ENCODE assay signal across 1 cellular context in the genomic region with DNA sequence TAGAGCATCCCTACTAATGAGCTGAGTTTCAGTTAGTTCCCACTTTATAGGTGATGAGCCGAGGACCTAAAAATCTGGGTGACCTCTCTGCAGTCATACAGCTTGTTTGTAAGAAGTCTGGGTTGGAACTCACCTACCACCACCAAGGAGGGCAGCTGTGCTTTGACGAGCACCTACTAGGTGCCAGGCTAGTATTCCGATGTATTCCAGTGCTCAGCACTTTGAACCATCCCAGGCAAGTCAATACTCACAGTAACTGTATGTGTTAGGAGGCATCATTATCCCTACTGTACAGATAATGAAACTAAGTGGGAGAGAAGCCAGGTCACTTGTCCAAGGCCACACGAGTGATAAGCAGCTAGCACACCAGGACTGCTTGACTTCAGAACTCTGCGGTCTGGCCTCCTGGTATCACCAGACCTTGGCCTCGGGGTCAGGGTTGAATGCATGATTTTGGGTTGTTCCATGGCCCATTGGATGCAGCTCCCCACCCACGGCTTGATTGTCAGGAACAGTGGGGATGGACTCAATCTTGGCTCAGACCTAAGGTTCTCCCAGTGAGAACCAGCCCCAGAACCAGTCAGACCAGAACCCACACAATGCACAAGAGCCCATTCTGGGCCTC.
TF ChIP-seq lines count a peak whose summit lies in the region.

No MANE protein-coding gene starts in this region.

TF ChIP-seq in HepG2, 621 proteins besides CTCF, POLR2A, EP300 and RAD21 (continued from another document and continues in another):
- TF ChIP-seq PHF21A (CRISPR knock-in tag; IDR thresholded peaks at IDR 0.05): peak; percentile 94
- peak; percentile 85 for TF ChIP-seq ZNF264 (CRISPR knock-in tag; IDR thresholded peaks at IDR 0.05)
- 0 out of 2 replicates have a peak, but pooled peaks have one; percentile 29 for TF ChIP-seq ZNF549 (CRISPR knock-in tag; IDR thresholded peaks at IDR 0.05)
- TF ChIP-seq, protein P1, sequence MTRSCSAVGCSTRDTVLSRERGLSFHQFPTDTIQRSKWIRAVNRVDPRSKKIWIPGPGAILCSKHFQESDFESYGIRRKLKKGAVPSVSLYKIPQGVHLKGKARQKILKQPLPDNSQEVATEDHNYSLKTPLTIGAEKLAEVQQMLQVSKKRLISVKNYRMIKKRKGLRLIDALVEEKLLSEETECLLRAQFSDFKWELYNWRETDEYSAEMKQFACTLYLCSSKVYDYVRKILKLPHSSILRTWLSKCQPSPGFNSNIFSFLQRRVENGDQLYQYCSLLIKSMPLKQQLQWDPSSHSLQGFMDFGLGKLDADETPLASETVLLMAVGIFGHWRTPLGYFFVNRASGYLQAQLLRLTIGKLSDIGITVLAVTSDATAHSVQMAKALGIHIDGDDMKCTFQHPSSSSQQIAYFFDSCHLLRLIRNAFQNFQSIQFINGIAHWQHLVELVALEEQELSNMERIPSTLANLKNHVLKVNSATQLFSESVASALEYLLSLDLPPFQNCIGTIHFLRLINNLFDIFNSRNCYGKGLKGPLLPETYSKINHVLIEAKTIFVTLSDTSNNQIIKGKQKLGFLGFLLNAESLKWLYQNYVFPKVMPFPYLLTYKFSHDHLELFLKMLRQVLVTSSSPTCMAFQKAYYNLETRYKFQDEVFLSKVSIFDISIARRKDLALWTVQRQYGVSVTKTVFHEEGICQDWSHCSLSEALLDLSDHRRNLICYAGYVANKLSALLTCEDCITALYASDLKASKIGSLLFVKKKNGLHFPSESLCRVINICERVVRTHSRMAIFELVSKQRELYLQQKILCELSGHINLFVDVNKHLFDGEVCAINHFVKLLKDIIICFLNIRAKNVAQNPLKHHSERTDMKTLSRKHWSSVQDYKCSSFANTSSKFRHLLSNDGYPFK (CRISPR knock-in tag; IDR thresholded peaks at IDR 0.05; ENCODE audit: borderline replicate concordance): no peak
- no peak for TF ChIP-seq REST (IDR thresholded peaks at IDR 0.05; ENCODE audit: borderline replicate concordance in 1 of 2, low read depth in 1 of 2, low read length in 2 of 2)
- no peak for TF ChIP-seq AFF4 (CRISPR knock-in tag; IDR thresholded peaks at IDR 0.05)
- TF ChIP-seq ZNF362 (CRISPR knock-in tag; IDR thresholded peaks at IDR 0.05; ENCODE audit: borderline replicate concordance): no peak
- TF ChIP-seq MEIS2 (CRISPR knock-in tag; IDR thresholded peaks at IDR 0.05): peak; percentile 84; the same call in 1 of the 2 replicates
- TF ChIP-seq, protein P2, sequence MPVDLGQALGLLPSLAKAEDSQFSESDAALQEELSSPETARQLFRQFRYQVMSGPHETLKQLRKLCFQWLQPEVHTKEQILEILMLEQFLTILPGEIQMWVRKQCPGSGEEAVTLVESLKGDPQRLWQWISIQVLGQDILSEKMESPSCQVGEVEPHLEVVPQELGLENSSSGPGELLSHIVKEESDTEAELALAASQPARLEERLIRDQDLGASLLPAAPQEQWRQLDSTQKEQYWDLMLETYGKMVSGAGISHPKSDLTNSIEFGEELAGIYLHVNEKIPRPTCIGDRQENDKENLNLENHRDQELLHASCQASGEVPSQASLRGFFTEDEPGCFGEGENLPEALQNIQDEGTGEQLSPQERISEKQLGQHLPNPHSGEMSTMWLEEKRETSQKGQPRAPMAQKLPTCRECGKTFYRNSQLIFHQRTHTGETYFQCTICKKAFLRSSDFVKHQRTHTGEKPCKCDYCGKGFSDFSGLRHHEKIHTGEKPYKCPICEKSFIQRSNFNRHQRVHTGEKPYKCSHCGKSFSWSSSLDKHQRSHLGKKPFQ (CRISPR knock-in tag; IDR thresholded peaks at IDR 0.05; ENCODE audit: insufficient replicate concordance): peak; percentile 30
- TF ChIP-seq, protein P3, sequence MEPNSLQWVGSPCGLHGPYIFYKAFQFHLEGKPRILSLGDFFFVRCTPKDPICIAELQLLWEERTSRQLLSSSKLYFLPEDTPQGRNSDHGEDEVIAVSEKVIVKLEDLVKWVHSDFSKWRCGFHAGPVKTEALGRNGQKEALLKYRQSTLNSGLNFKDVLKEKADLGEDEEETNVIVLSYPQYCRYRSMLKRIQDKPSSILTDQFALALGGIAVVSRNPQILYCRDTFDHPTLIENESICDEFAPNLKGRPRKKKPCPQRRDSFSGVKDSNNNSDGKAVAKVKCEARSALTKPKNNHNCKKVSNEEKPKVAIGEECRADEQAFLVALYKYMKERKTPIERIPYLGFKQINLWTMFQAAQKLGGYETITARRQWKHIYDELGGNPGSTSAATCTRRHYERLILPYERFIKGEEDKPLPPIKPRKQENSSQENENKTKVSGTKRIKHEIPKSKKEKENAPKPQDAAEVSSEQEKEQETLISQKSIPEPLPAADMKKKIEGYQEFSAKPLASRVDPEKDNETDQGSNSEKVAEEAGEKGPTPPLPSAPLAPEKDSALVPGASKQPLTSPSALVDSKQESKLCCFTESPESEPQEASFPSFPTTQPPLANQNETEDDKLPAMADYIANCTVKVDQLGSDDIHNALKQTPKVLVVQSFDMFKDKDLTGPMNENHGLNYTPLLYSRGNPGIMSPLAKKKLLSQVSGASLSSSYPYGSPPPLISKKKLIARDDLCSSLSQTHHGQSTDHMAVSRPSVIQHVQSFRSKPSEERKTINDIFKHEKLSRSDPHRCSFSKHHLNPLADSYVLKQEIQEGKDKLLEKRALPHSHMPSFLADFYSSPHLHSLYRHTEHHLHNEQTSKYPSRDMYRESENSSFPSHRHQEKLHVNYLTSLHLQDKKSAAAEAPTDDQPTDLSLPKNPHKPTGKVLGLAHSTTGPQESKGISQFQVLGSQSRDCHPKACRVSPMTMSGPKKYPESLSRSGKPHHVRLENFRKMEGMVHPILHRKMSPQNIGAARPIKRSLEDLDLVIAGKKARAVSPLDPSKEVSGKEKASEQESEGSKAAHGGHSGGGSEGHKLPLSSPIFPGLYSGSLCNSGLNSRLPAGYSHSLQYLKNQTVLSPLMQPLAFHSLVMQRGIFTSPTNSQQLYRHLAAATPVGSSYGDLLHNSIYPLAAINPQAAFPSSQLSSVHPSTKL (CRISPR knock-in tag; IDR thresholded peaks at IDR 0.05): peak; percentile 91
- 0 out of 2 replicates have a peak, but pooled peaks have one; percentile 59 for TF ChIP-seq ZNF274 (CRISPR knock-in tag; IDR thresholded peaks at IDR 0.05)
- TF ChIP-seq KDM6A (CRISPR knock-in tag; IDR thresholded peaks at IDR 0.05; ENCODE audit: low read depth): peak; percentile 64; the same call in 1 of the 2 replicates
- TF ChIP-seq SRY (CRISPR knock-in tag; IDR thresholded peaks at IDR 0.05): peak; percentile 64; the same call in 1 of the 2 replicates
- peak; percentile 79 to 94 for TF ChIP-seq NR2F1 (CRISPR knock-in tag; IDR thresholded peaks at IDR 0.05)
- TF ChIP-seq NONO (IDR thresholded peaks at IDR 0.05): no peak
- peak; percentile 69; the same call in 1 of the 2 replicates for TF ChIP-seq NONO (CRISPR knock-in tag; conservative IDR thresholded peaks at IDR 0.05)
- TF ChIP-seq ZNF652 (CRISPR knock-in tag; IDR thresholded peaks at IDR 0.05; ENCODE audit: borderline replicate concordance, low read depth): 0 out of 2 replicates have a peak, but pooled peaks have one; percentile 28
- peak; percentile 43; the same call in 1 of the 2 replicates for TF ChIP-seq THAP11 (CRISPR knock-in tag; IDR thresholded peaks at IDR 0.05)
- TF ChIP-seq MEF2D (CRISPR knock-in tag; IDR thresholded peaks at IDR 0.05): peak; percentile 46; the same call in 1 of the 2 replicates
- TF ChIP-seq ZNF124 (CRISPR knock-in tag; IDR thresholded peaks at IDR 0.05): peak; percentile 77; the same call in 1 of the 2 replicates
- TF ChIP-seq, protein P4, sequence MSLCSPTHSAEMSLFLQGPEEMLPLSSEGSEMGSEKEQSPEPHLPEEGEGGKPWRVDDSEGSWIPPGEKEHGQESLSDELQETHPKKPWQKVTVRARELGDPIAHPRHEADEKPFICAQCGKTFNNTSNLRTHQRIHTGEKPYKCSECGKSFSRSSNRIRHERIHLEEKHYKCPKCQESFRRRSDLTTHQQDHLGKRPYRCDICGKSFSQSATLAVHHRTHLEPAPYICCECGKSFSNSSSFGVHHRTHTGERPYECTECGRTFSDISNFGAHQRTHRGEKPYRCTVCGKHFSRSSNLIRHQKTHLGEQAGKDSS (CRISPR knock-in tag; IDR thresholded peaks at IDR 0.05; ENCODE audit: borderline replicate concordance, low read depth): peak; percentile 85
- TF ChIP-seq ZNF232 (CRISPR knock-in tag; IDR thresholded peaks at IDR 0.05; ENCODE audit: borderline replicate concordance): 0 out of 2 replicates have a peak, but pooled peaks have one; percentile 52
- TF ChIP-seq, protein P5, sequence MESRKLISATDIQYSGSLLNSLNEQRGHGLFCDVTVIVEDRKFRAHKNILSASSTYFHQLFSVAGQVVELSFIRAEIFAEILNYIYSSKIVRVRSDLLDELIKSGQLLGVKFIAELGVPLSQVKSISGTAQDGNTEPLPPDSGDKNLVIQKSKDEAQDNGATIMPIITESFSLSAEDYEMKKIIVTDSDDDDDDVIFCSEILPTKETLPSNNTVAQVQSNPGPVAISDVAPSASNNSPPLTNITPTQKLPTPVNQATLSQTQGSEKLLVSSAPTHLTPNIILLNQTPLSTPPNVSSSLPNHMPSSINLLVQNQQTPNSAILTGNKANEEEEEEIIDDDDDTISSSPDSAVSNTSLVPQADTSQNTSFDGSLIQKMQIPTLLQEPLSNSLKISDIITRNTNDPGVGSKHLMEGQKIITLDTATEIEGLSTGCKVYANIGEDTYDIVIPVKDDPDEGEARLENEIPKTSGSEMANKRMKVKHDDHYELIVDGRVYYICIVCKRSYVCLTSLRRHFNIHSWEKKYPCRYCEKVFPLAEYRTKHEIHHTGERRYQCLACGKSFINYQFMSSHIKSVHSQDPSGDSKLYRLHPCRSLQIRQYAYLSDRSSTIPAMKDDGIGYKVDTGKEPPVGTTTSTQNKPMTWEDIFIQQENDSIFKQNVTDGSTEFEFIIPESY (CRISPR knock-in tag; IDR thresholded peaks at IDR 0.05): no peak
- peak; percentile 41; the same call in 1 of the 2 replicates for TF ChIP-seq ZNF770 (CRISPR knock-in tag; IDR thresholded peaks at IDR 0.05)
- TF ChIP-seq NRL (CRISPR knock-in tag; IDR thresholded peaks at IDR 0.05; ENCODE audit: borderline replicate concordance): no peak
- TF ChIP-seq ZNF547 (CRISPR knock-in tag; IDR thresholded peaks at IDR 0.05): 0 out of 2 replicates have a peak, but pooled peaks have one; percentile 32
- TF ChIP-seq KLF11 (CRISPR knock-in tag; IDR thresholded peaks at IDR 0.05): no peak
